Comparison of ENCODE assay signal across 27 cellular contexts in the genomic region with DNA sequence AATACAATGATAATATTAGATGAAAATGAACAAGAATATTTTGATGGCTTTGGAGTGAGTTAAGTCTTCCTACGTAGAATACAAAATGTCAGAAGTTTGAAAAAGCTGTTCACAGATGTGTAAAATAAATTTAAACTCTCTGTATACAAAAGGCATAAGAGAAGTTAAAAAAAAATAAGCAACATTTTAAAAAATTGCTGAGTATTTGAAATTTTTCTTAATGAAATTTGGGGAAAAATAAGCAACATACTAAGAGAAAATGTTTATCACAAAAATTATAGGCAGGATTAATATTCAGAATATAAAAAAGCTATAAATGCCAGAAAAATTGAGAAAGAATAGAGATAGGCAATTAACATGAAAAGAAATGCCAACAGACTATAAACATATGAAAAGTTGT.
"Had no signal": no experiment of that assay in that cellular context is flagged by ENCODE, and none has a peak within 500 bp of the region (broad histone marks: within the 10 kb centered on the region; RNA-seq: fewer than 3 reads in every experiment).

No MANE protein-coding gene starts in this region.

- H3K4me3 ChIP-seq: stomach, suprapubic skin, testis, thoracic aorta, thyroid gland, tibial artery, tibial nerve, transverse colon, upper lobe of left lung, upper lobe of right lung, uterus, vagina had no signal

- FAIRE-seq: urothelium cell line had no signal

- H3K27ac ChIP-seq: stomach, suprapubic skin, testis, thoracic aorta, thyroid gland, tibial artery, tibial nerve, transverse colon, upper lobe of left lung, upper lobe of right lung, uterus, vagina had no signal

- DNase-seq: stimulated activated CD4-positive, alpha-beta T cell treated with anti-CD3 and anti-CD28 coated beads, Interleukin-2, amount 100 ng/mL, for 48 hours; stimulated activated CD4-positive, alpha-beta T cell treated with anti-CD3 and anti-CD28 coated beads, Interleukin-4, amount 100 ng/mL, for 1 hour; stimulated activated CD4-positive, alpha-beta T cell treated with anti-CD3 and anti-CD28 coated beads, Interleukin-4, amount 100 ng/mL, for 24 hours; stimulated activated CD4-positive, alpha-beta T cell treated with anti-CD3 and anti-CD28 coated beads, Interleukin-4, amount 100 ng/mL, for 4 hours; stimulated activated CD8-positive, alpha-beta memory T cell treated with anti-CD3 and anti-CD28 coated beads, Interleukin-4, amount 100 ng/mL, for 48 hours; stimulated activated naive B cell treated with anti-CD40 and anti-IgM and Interleukin-4, amounts not matched to agents 10 μg/mL and 1 μg/mL and 100 μg/mL, for 72 hours; stimulated activated naive CD4-positive, alpha-beta T cell; stimulated activated naive CD4-positive, alpha-beta T cell treated with Interleukin-2 at 50 U/mL for 16 hours; stimulated activated naive CD8-positive, alpha-beta T cell treated with anti-CD3 and anti-CD28 coated beads, Interleukin-15, amount 100 ng/mL, for 72 hours; stimulated activated naive CD8-positive, alpha-beta T cell treated with anti-CD3 and anti-CD28 coated beads, Interleukin-15, Interleukin-2, amounts not matched to agents 100 U/mL and 50 U/mL, for 24 hours; stomach; substantia nigra; testis; thyroid gland; tibial artery; transverse colon; trophoblast cell; upper lobe of left lung; upper lobe of right lung; uterus had no signal

- H3K36me3 ChIP-seq: stomach, suprapubic skin, thoracic aorta, thyroid gland, tibial artery, tibial nerve, transverse colon, upper lobe of left lung, upper lobe of right lung, uterus, vagina had no signal

- H3K4me1 ChIP-seq: stomach, suprapubic skin, testis, tibial artery, tibial nerve, transverse colon, upper lobe of left lung, upper lobe of right lung, uterus, vagina had no signal

- H3K9me3 ChIP-seq: stomach, suprapubic skin, testis, thoracic aorta, thyroid gland, tibial artery, tibial nerve, transverse colon, upper lobe of left lung, upper lobe of right lung, uterus, vagina had no signal

- ATAC-seq: stimulated activated effector memory CD8-positive, alpha-beta T cell treated with anti-CD3 and anti-CD28 coated beads, Interleukin-12 subunit alpha, Interleukin-12 subunit beta, amount 100 ng/mL, for 72 hours; stimulated activated memory B cell treated with anti-CD40 and anti-IgM and Interleukin-4, amounts not matched to agents 10 μg/mL and 1 μg/mL and 100 μg/mL, for 72 hours; stimulated activated naive B cell treated with anti-CD40 and anti-IgM and Interleukin-4, amounts not matched to agents 10 μg/mL and 1 μg/mL and 100 μg/mL, for 72 hours; stimulated activated naive CD8-positive, alpha-beta T cell treated with anti-CD3 and anti-CD28 coated beads, Interleukin-15, amount 100 ng/mL, for 72 hours; stimulated activated naive CD8-positive, alpha-beta T cell treated with anti-CD3 and anti-CD28 coated beads, Interleukin-15, Interleukin-2, amounts not matched to agents 100 U/mL and 50 U/mL, for 24 hours; upper lobe of right lung had no signal

- H3K27me3 ChIP-seq: stomach, suprapubic skin, testis, thyroid gland, tibial nerve, transverse colon, upper lobe of left lung, uterus, vagina had no signal
